In genomic region chr2:178679891-178680290, GRCh38 we compare ENCODE assay signal across 24 cellular contexts.
"Had no signal": no experiment of that assay in that cellular context is flagged by ENCODE, and none has a peak within 500 bp of the region (broad histone marks: within the 10 kb centered on the region; RNA-seq: fewer than 3 reads in every experiment).

No MANE protein-coding gene starts in this region.

- H3K4me3 Mint-ChIP-seq: activated CD4-positive, alpha-beta memory T cell treated with anti-CD3 and anti-CD28 coated beads for 36 hours; activated naive CD4-positive, alpha-beta T cell treated with anti-CD3 and anti-CD28 coated beads for 36 hours; activated naive CD8-positive, alpha-beta T cell treated with anti-CD3 and anti-CD28 coated beads, Interleukin-2, amount 10 ng/mL, durations not matched to agents 7 days and 5 days; activated T-cell treated with anti-CD3 and anti-CD28 coated beads, Interleukin-2, amount 50 U/mL, for 72 hours; dendritic cell treated with granulocyte-macrophage colony-stimulating factor and Interleukin-4, amounts not matched to agents 40 ng/mL and 50 ng/mL, for 4 days; immature natural killer cell; mesothelial cell of epicardium; natural killer cell; type B pancreatic cell had no signal

- H3K27ac ChIP-seq: esophagus muscularis mucosa, hepatocyte, prostate gland, right atrium auricular region, thoracic aorta, vagina had no signal

- H3K9me3 ChIP-seq: esophagus muscularis mucosa, prostate gland, right atrium auricular region, thoracic aorta, vagina had no signal

- H3K27ac Mint-ChIP-seq: activated CD4-positive, alpha-beta memory T cell treated with anti-CD3 and anti-CD28 coated beads for 36 hours; activated naive CD4-positive, alpha-beta T cell treated with anti-CD3 and anti-CD28 coated beads for 36 hours; activated naive CD8-positive, alpha-beta T cell treated with anti-CD3 and anti-CD28 coated beads, Interleukin-2, amount 10 ng/mL, durations not matched to agents 7 days and 5 days; activated T-cell treated with anti-CD3 and anti-CD28 coated beads, Interleukin-2, amount 50 U/mL, for 72 hours; dendritic cell treated with granulocyte-macrophage colony-stimulating factor and Interleukin-4, amounts not matched to agents 40 ng/mL and 50 ng/mL, for 4 days; immature natural killer cell; mesothelial cell of epicardium; natural killer cell; type B pancreatic cell had no signal

- H2AFZ ChIP-seq: hepatocyte had no signal

- H3K27me3 ChIP-seq: esophagus muscularis mucosa, hepatocyte, right atrium auricular region, vagina had no signal

- H3K36me3 Mint-ChIP-seq: immature natural killer cell, mesothelial cell of epicardium, natural killer cell, type B pancreatic cell had no signal

- H3K4me2 ChIP-seq: hepatocyte had no signal

- H3K4me3 ChIP-seq: esophagus muscularis mucosa, hepatocyte, lung, prostate gland, right atrium auricular region, thoracic aorta, vagina had no signal

- H3K9me3 Mint-ChIP-seq: activated CD4-positive, alpha-beta memory T cell treated with anti-CD3 and anti-CD28 coated beads for 36 hours; activated naive CD4-positive, alpha-beta T cell treated with anti-CD3 and anti-CD28 coated beads for 36 hours; activated T-cell treated with anti-CD3 and anti-CD28 coated beads, Interleukin-2, amount 50 U/mL, for 72 hours; dendritic cell treated with granulocyte-macrophage colony-stimulating factor and Interleukin-4, amounts not matched to agents 40 ng/mL and 50 ng/mL, for 4 days; immature natural killer cell; mesothelial cell of epicardium; natural killer cell; type B pancreatic cell had no signal

- FAIRE-seq: frontal cortex had no signal

- H3K4me1 Mint-ChIP-seq: immature natural killer cell, mesothelial cell of epicardium, natural killer cell had no signal

- DNase-seq: activated CD4-positive, alpha-beta memory T cell treated with anti-CD3 and anti-CD28 coated beads for 36 hours; activated CD4-positive, alpha-beta T cell treated with anti-CD3 and anti-CD28 coated beads for 48 hours; activated effector memory CD4-positive, alpha-beta T cell treated with Interleukin-2 at 50 U/mL for 16 hours; activated naive CD4-positive, alpha-beta T cell treated with anti-CD3 and anti-CD28 coated beads for 36 hours; activated naive CD8-positive, alpha-beta T cell treated with anti-CD3 and anti-CD28 coated beads, Interleukin-2, amount 10 ng/mL, durations not matched to agents 7 days and 5 days; activated T-cell treated with anti-CD3 and anti-CD28 coated beads, Interleukin-2, amount 50 U/mL, for 72 hours; amniotic stem cell; effector CD4-positive, alpha-beta T cell; glutamatergic neuron; immature natural killer cell; natural killer cell; stimulated activated CD4-positive, alpha-beta T cell treated with anti-CD3 and anti-CD28 coated beads, Interleukin-4, amount 100 ng/mL, for 24 hours; stimulated activated naive CD4-positive, alpha-beta T cell treated with Interleukin-2 at 50 U/mL for 16 hours had no signal

- H3K4me1 ChIP-seq: esophagus muscularis mucosa, prostate gland, right atrium auricular region, vagina had no signal

- H3K27me3 Mint-ChIP-seq: activated CD4-positive, alpha-beta memory T cell treated with anti-CD3 and anti-CD28 coated beads for 36 hours; activated naive CD8-positive, alpha-beta T cell treated with anti-CD3 and anti-CD28 coated beads, Interleukin-2, amount 10 ng/mL, durations not matched to agents 7 days and 5 days; dendritic cell treated with granulocyte-macrophage colony-stimulating factor and Interleukin-4, amounts not matched to agents 40 ng/mL and 50 ng/mL, for 4 days; type B pancreatic cell had no signal

- H3K36me3 ChIP-seq: prostate gland, thoracic aorta, vagina had no signal

- H3K79me2 ChIP-seq: hepatocyte had no signal
